In the genomic region with DNA sequence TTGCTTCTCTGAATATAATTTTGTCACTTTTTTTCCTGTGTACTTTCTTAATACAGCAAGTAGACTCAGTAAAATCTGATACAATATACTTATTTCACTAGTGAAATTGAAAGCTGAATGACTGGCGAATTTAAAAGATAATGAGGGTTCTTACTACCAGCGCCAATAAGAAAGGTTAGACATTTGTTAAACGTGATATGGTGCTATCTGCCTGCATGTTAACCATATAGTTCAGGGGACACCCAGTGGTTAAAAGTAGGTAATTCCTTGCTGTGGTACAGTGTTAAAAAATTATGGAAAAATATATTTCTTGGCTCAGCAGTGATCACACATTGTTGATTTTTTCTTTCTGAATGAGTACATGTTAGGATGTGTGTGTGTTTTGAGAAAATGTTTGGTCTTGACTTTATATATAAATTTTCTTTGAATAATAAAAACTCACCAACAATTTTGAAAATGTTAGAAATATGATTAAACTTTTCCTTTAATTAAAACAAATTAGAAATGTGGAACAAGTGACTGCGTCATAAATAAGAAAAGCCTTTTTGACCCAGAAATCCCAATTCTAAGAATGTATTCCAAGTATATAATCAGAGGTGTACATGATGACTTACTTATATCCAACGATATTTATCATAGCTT, we compare ENCODE assay signal across 8 cellular contexts. TPM values are rescaled to one million over a fixed set of nuclear protein-coding genes. Genes with fewer than 3 reads are reported as not detected.
A peak's percentile ranks its signal among the peaks of the same experiment; 100 is the strongest.
DNase-seq lines count a peak whose midpoint lies in the region; ATAC-seq and TF ChIP-seq lines count a peak whose summit lies in the region.

No MANE protein-coding gene starts in this region.

- no peak overlapping the region for H4K8ac ChIP-seq in H9 (replicated peaks; ENCODE audit: insufficient read length, low read depth, low read length)

- no peaks in the 10 kb centered on the region for H4K20me1 ChIP-seq in H9 (ENCODE audit: control insufficient read depth, insufficient read depth, insufficient read length)
- H4K20me1 ChIP-seq in smooth muscle cell (ENCODE audit: low read depth), result peaks cover 25% of the 10 kb centered on the region

- H3K36me3 ChIP-seq in MG63, result peaks cover 10% of the 10 kb centered on the region
- H3K36me3 ChIP-seq in smooth muscle cell (ENCODE audit: low read depth), result no peaks in the 10 kb centered on the region

- intact Hi-C loops in Right ventricle myocardium superior (cut with DNase I), result loop anchor here (5.0 kb wide), 1 partner anchor 66 kb away; no protein-coding TSS in a partner anchor

- H3T11ph ChIP-seq in H9 (ENCODE audit: low read length), result no peak overlapping the region

- no peak overlapping the region for H3K4me3 Mint-ChIP-seq in activated CD8-positive, alpha-beta memory T cell treated with anti-CD3 and anti-CD28 coated beads, Interleukin-2, amount 10 ng/mL, durations not matched to agents 7 days and 5 days
- no peak overlapping the region for H3K4me3 Mint-ChIP-seq in H9

- no peak overlapping the region for H2BK5ac ChIP-seq in H9 (ENCODE audit: insufficient read length, low read length)

- H2BK12ac ChIP-seq in H9 (ENCODE audit: insufficient read length, low read depth, low read length), result no peak overlapping the region

- H3K79me1 ChIP-seq in H9 (ENCODE audit: insufficient read depth, low read depth, low read length, poor library complexity, severe bottlenecking), result no peaks in the 10 kb centered on the region

- no peak overlapping the region for H3K27ac ChIP-seq in H9 (ENCODE audit: insufficient read length, low read depth, low read length)
- peak overlapping the region; percentile 51; the same call in 1 of the 2 replicates for H3K27ac ChIP-seq in VCaP
- H3K27ac ChIP-seq in smooth muscle cell (ENCODE audit: low read depth), result no peak overlapping the region

- DNase-seq in activated CD8-positive, alpha-beta memory T cell treated with anti-CD3 and anti-CD28 coated beads, Interleukin-2, amount 10 ng/mL, durations not matched to agents 7 days and 5 days, result no peak
- DNase-seq in activated CD8-positive, alpha-beta memory T cell treated with anti-CD3 and anti-CD28 coated beads, Interleukin-2, amount 50 U/mL, for 48 hours, result no peak
- DNase-seq in H9 (no peak), MG63 (no peak), Right ventricle myocardium superior (no peak), smooth muscle cell (lab: John Stamatoyannopoulos, UW; ENCODE audit: unreplicated experiment) (no peak)
- no peak for DNase-seq in stimulated activated naive CD4-positive, alpha-beta T cell treated with Interleukin-2 at 50 U/mL for 16 hours (lab: John Stamatoyannopoulos, UW)

- no CpG with 5 or more reads among the region's 5 CpGs for WGBS in H9 (ENCODE audit: extremely low coverage, insufficient read length, low lambda C conversion rate)
- WGBS in smooth muscle cell (ENCODE audit: low lambda C conversion rate), result 59% methylated on average over 5 of the region's 5 CpGs

- no peak overlapping the region for H3K23ac ChIP-seq in H9 (ENCODE audit: insufficient read length, low read depth, low read length)

- TF ChIP-seq CTCF in H9 (conservative IDR thresholded peaks at IDR 0.05) (peak; percentile 75), VCaP (conservative IDR thresholded peaks at IDR 0.05) (peak; percentile 94), smooth muscle cell (IDR thresholded peaks at IDR 0.05; ENCODE audit: borderline replicate concordance, insufficient read depth, poor library complexity, severe bottlenecking) (peak; percentile 51)

- peak overlapping the region; percentile 8 for H3K4me3 ChIP-seq in MG63
- peak overlapping the region; percentile 22 for H3K4me3 ChIP-seq in smooth muscle cell

- H3K18ac ChIP-seq in H9 (ENCODE audit: insufficient read length, low read depth, low read length), result no peak overlapping the region

- H3K9me3 ChIP-seq in H9 (ENCODE audit: control insufficient read depth, low read depth, low read length), result no peaks in the 10 kb centered on the region
- no peaks in the 10 kb centered on the region for H3K9me3 ChIP-seq in MG63
- no peaks in the 10 kb centered on the region for H3K9me3 ChIP-seq in smooth muscle cell (replicated peaks; ENCODE audit: low read depth)

- no peaks in the 10 kb centered on the region for H3K4me1 ChIP-seq in H9 (ENCODE audit: insufficient read depth, low read length)
- no peaks in the 10 kb centered on the region for H3K4me1 ChIP-seq in smooth muscle cell (ENCODE audit: low read depth)

- peak; percentile 86 for ATAC-seq in activated CD8-positive, alpha-beta memory T cell treated with anti-CD3 and anti-CD28 coated beads, Interleukin-2, amount 10 ng/mL, durations not matched to agents 7 days and 5 days
- ATAC-seq in Right ventricle myocardium superior (ENCODE audit: poor library complexity), result peak; percentile 70

- no peak overlapping the region for H3K27ac Mint-ChIP-seq in activated CD8-positive, alpha-beta memory T cell treated with anti-CD3 and anti-CD28 coated beads, Interleukin-2, amount 10 ng/mL, durations not matched to agents 7 days and 5 days
- no peak overlapping the region for H3K27ac Mint-ChIP-seq in H9

- H3K4me1 Mint-ChIP-seq in activated CD8-positive, alpha-beta memory T cell treated with anti-CD3 and anti-CD28 coated beads, Interleukin-2, amount 10 ng/mL, durations not matched to agents 7 days and 5 days, result peaks cover 22% of the 10 kb centered on the region
- H3K4me1 Mint-ChIP-seq in H9, result no peaks in the 10 kb centered on the region

- no peak overlapping the region for H2BK15ac ChIP-seq in H9 (ENCODE audit: low read depth, low read length)

- H3K9me3 Mint-ChIP-seq in activated CD8-positive, alpha-beta memory T cell treated with anti-CD3 and anti-CD28 coated beads, Interleukin-2, amount 10 ng/mL, durations not matched to agents 7 days and 5 days (ENCODE audit: low read depth), result no peaks in the 10 kb centered on the region
- H3K9me3 Mint-ChIP-seq in H9, result no peaks in the 10 kb centered on the region

- H3K9ac ChIP-seq in H9 (ENCODE audit: extremely low read depth, insufficient read length, low read length), result no peak overlapping the region
- no peak overlapping the region for H3K9ac ChIP-seq in smooth muscle cell (ENCODE audit: low read depth)

- no peak overlapping the region for H4K5ac ChIP-seq in H9 (ENCODE audit: insufficient read length, low read depth, low read length)

- H3K56ac ChIP-seq in H9 (ENCODE audit: insufficient read length, low read depth, low read length), result no peak overlapping the region

- H3K4me2 ChIP-seq in H9 (ENCODE audit: insufficient read depth, insufficient read length, low read length) (no peak overlapping the region), smooth muscle cell (peak overlapping the region; percentile 63)

- H2AFZ ChIP-seq in H9 (ENCODE audit: low read length), result no peak overlapping the region
- H2AFZ ChIP-seq in smooth muscle cell (ENCODE audit: low read depth), result no peak overlapping the region

- H3K79me2 ChIP-seq in H9 (ENCODE audit: insufficient read depth, low read length), result no peaks in the 10 kb centered on the region
- H3K79me2 ChIP-seq in smooth muscle cell (ENCODE audit: low read depth), result peaks cover 27% of the 10 kb centered on the region

- no peaks in the 10 kb centered on the region for H3K27me3 Mint-ChIP-seq in activated CD8-positive, alpha-beta memory T cell treated with anti-CD3 and anti-CD28 coated beads, Interleukin-2, amount 10 ng/mL, durations not matched to agents 7 days and 5 days
- H3K27me3 Mint-ChIP-seq in H9 (ENCODE audit: low read depth), result no peaks in the 10 kb centered on the region

- H3K36me3 Mint-ChIP-seq in activated CD8-positive, alpha-beta memory T cell treated with anti-CD3 and anti-CD28 coated beads, Interleukin-2, amount 10 ng/mL, durations not matched to agents 7 days and 5 days, result peaks cover 16% of the 10 kb centered on the region
- H3K36me3 Mint-ChIP-seq in H9 (ENCODE audit: insufficient read depth in 1 of 3, low read depth in 3 of 3), result no peaks in the 10 kb centered on the region

- no peak overlapping the region for H2AK5ac ChIP-seq in H9 (ENCODE audit: insufficient read length, low read length)

- H3K27me3 ChIP-seq in H9 (ENCODE audit: insufficient read depth, low read length) (no peaks in the 10 kb centered on the region), MG63 (no peaks in the 10 kb centered on the region), smooth muscle cell (ENCODE audit: low read depth) (no peaks in the 10 kb centered on the region)

- no peaks in the 10 kb centered on the region for H3K23me2 ChIP-seq in H9 (ENCODE audit: insufficient read length, low read depth, low read length, poor library complexity, severe bottlenecking)

- H2BK120ac ChIP-seq in H9 (ENCODE audit: low read depth, low read length, poor library complexity, severe bottlenecking), result no peak overlapping the region

- no peak overlapping the region for H3K4ac ChIP-seq in H9 (ENCODE audit: low read depth, low read length)

- CTCF ChIA-PET in activated CD8-positive, alpha-beta memory T cell treated with anti-CD3 and anti-CD28 coated beads, Interleukin-2, amount 10 ng/mL, durations not matched to agents 7 days and 5 days (lab: Charles Lee), result interaction anchor here (0.7 to 3.2 kb wide), 6 partner anchors 12 to 75 kb away, joined by 3 to 33 read pairs (median 4); partner anchors contain the start of gene CAST

- no peaks in the 10 kb centered on the region for H3F3A ChIP-seq in smooth muscle cell (ENCODE audit: low read depth)

- H2BK20ac ChIP-seq in H9 (ENCODE audit: low read depth, low read length, poor library complexity, severe bottlenecking), result no peak overlapping the region

- H3K14ac ChIP-seq in H9 (ENCODE audit: insufficient read depth, low read length), result no peak overlapping the region

- no peak overlapping the region for H4K91ac ChIP-seq in H9 (ENCODE audit: insufficient read length, low read depth, low read length)

RNA-seq across cellular contexts. Expression of gene CAST, which starts 25.8 kb away (rescaled TPM):
- total RNA-seq in activated CD8-positive, alpha-beta memory T cell treated with anti-CD3 and anti-CD28 coated beads, Interleukin-2, amount 10 ng/mL, durations not matched to agents 7 days and 5 days, result 100 to 1,000 TPM; 149 to 173 TPM
- total RNA-seq in H9 (2021) (50.3 and 52.3 TPM in 2 replicates), Right ventricle myocardium superior (501 TPM), smooth muscle cell (182 and 189 TPM in 2 replicates)
- total RNA-seq in MG63 (2014; rRNA removed; shearing (Covaris generic); ENCODE audit: low replicate concordance), result 136 and 150 TPM in 2 replicates
- polyA plus RNA-seq in smooth muscle cell, result 76.2 and 124 TPM in 2 replicates
